24 cellular contexts compared by ENCODE assay signal in the genomic region with DNA sequence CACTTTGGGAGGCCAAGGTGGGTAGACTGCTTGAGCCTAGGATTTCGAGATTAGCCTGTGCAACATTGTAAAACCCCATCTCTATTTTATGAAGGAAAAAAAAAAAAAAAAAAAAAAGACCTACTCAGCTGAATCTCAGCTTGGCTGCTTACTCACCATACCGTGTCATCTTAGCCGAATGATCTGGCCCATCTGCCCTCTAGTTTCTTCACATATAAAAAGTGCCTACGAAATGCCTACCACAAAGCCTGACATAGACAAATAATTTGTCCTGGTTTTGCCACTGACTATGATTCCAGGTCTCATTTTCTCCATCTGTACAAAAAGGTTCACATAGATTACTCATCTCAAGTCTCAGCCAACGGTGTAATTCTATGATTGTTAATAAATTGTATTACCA. TPM values are rescaled to one million over a fixed set of nuclear protein-coding genes. Genes with fewer than 3 reads are reported as not detected.
"Had no signal": no experiment of that assay in that cellular context is flagged by ENCODE, and none has a peak within 500 bp of the region (broad histone marks: within the 10 kb centered on the region; RNA-seq: fewer than 3 reads in every experiment).

No MANE protein-coding gene starts in this region.

- DNase-seq: activated CD4-positive, alpha-beta T cell treated with anti-CD3 and anti-CD28 coated beads, Interleukin-2, amount 50 U/mL, for 48 hours; activated gamma-delta T cell; activated T-cell treated with anti-CD3 and anti-CD28 coated beads, Interleukin-2, amount 50 U/mL, for 24 hours; amniotic stem cell; body of pancreas; central memory CD4-positive, alpha-beta T cell; effector CD8-positive, alpha-beta T cell; left ventricle myocardium inferior; natural killer cell; stimulated activated CD4-positive, alpha-beta T cell treated with anti-CD3 and anti-CD28 coated beads, Interleukin-15, amount 100 ng/mL, for 24 hours; stimulated activated CD4-positive, alpha-beta T cell treated with anti-CD3 and anti-CD28 coated beads, Interleukin-4, amount 100 ng/mL, for 1 hour; stimulated activated naive CD4-positive, alpha-beta T cell; substantia nigra; transverse colon had no signal

- H3K4me3 ChIP-seq: body of pancreas, hepatocyte, left ventricle myocardium inferior, right atrium auricular region, skin epidermis, transverse colon, vagina had no signal

- FAIRE-seq: endothelial cell of umbilical vein, keratinocyte had no signal

- H2AFZ ChIP-seq: hepatocyte had no signal

- H3K27ac ChIP-seq: body of pancreas, hepatocyte, left ventricle myocardium inferior, neutrophil, right atrium auricular region, skin epidermis, transverse colon, vagina, VCaP had no signal

- H3K9me3 ChIP-seq: body of pancreas, left ventricle myocardium inferior, neutrophil, right atrium auricular region, transverse colon, vagina had no signal

- H3K27me3 ChIP-seq: body of pancreas, hepatocyte, neutrophil, right atrium auricular region, transverse colon, vagina had no signal

- H3K4me1 ChIP-seq: body of pancreas, left ventricle myocardium inferior, right atrium auricular region, transverse colon, vagina had no signal

- H3K4me2 ChIP-seq: hepatocyte had no signal

RNA-seq across cellular contexts. Expression of a gene that starts 12.3 kb away (rescaled TPM):
- total RNA-seq: body of pancreas, left ventricle myocardium inferior, right atrium auricular region had no signal

RNA-seq across cellular contexts. Expression of a gene that starts 32.9 kb away (rescaled TPM):
- total RNA-seq: T-helper 1 cell treated with Interleukin-12 subunit alpha and Interleukin-12 subunit beta and Interleukin-4 antibody, amounts not matched to agents 30 ng/mL and 1 ng/mL, for 36 hours; vagina had no signal

RNA-seq across cellular contexts. Expression of a gene that starts 41.8 kb away (rescaled TPM):
- total RNA-seq: body of pancreas; endothelial cell of umbilical vein; hepatocyte; left ventricle myocardium inferior; mucosa of gallbladder; natural killer cell; right atrium auricular region; T-helper 1 cell treated with Interleukin-12 subunit alpha and Interleukin-12 subunit beta and Interleukin-4 antibody, amounts not matched to agents 30 ng/mL and 1 ng/mL, for 36 hours; transverse colon; vagina had no signal
- polyA plus RNA-seq: endothelial cell of umbilical vein, hepatocyte, keratinocyte had no signal
